Comparison of ENCODE assay signal across 15 cellular contexts in the genomic region with DNA sequence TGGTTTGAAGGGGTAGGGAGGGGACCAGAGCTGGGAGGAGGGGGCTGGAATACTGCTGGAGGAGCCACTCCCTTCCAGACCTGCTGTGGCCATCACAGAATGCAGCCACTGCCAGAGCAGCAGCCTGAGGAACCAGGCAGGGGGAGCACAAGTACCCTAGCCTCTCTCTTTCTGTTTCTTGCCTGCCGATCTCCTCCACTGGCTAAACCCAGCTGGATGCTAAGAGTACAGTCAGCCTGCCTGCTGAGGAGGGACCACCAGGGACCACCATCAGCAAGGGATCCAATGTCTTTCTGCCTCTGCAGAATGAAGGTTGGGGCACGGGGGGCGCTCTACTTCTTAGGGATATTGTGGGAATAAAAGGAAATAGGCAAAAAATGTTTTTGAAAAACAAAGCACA. TPM values are rescaled to one million over a fixed set of nuclear protein-coding genes. Genes with fewer than 3 reads are reported as not detected.
DNase-seq lines count a peak whose midpoint lies in the region; ATAC-seq and TF ChIP-seq lines count a peak whose summit lies in the region.
"Had no signal": no experiment of that assay in that cellular context is flagged by ENCODE, and none has a peak within 500 bp of the region (broad histone marks: within the 10 kb centered on the region; RNA-seq: fewer than 3 reads in every experiment).

No MANE protein-coding gene starts in this region.

- TF ChIP-seq POLR2A in breast epithelium (IDR thresholded peaks at IDR 0.05) = no peak

- H3K4me1 Mint-ChIP-seq in stimulated activated naive CD8-positive, alpha-beta T cell treated with anti-CD3 and anti-CD28 coated beads, Interleukin-15, amount 100 ng/mL, for 72 hours = peaks cover 52% of the 10 kb centered on the region

- intact Hi-C loops in breast epithelium (cut with DNase I; ENCODE audit: low total_unique reads) (no loop called here), dorsolateral prefrontal cortex (cut with DNase I) (no loop called here)

- H3K4me3 ChIP-seq in breast epithelium (peak overlapping the region in 1 of 3 donors; percentile 30), dorsolateral prefrontal cortex (no peak overlapping the region)

- peak overlapping the region; percentile 50 to 56 for H3K4me3 Mint-ChIP-seq in stimulated activated naive CD8-positive, alpha-beta T cell treated with anti-CD3 and anti-CD28 coated beads, Interleukin-15, amount 100 ng/mL, for 72 hours
- H3K4me3 Mint-ChIP-seq: activated naive CD4-positive, alpha-beta T cell treated with anti-CD3 and anti-CD28 coated beads, Interleukin-2, amount 50 U/mL, for 24 hours; central memory CD8-positive, alpha-beta T cell had no signal

- no peaks in the 10 kb centered on the region for H3K27me3 Mint-ChIP-seq in stimulated activated naive CD8-positive, alpha-beta T cell treated with anti-CD3 and anti-CD28 coated beads, Interleukin-15, amount 100 ng/mL, for 72 hours
- H3K27me3 Mint-ChIP-seq: activated naive CD4-positive, alpha-beta T cell treated with anti-CD3 and anti-CD28 coated beads, Interleukin-2, amount 50 U/mL, for 24 hours; central memory CD8-positive, alpha-beta T cell had no signal

- DNase-seq in stimulated activated naive CD8-positive, alpha-beta T cell treated with anti-CD3 and anti-CD28 coated beads, Interleukin-15, amount 100 ng/mL, for 72 hours = no peak
- no peak for DNase-seq in stimulated activated naive CD8-positive, alpha-beta T cell treated with anti-CD3 and anti-CD28 coated beads, Interleukin-15, Interleukin-2, amounts not matched to agents 100 U/mL and 50 U/mL, for 24 hours
- DNase-seq in breast epithelium (ENCODE audit: low spot score in 2 of 2) (no peak), mesenteric fat pad (ENCODE audit: low spot score) (peak; percentile 77), Kasumi-1 (lab: John Stamatoyannopoulos, UW) (no peak), NCI-H1694 (lab: John Stamatoyannopoulos, UW) (no peak), dorsolateral prefrontal cortex (no peak)
- DNase-seq: COR-L47; NCI-H1930; NCI-H510A; right cardiac atrium; stimulated activated CD8-positive, alpha-beta memory T cell treated with anti-CD3 and anti-CD28 coated beads, Interleukin-4, amount 100 ng/mL, for 48 hours had no signal

- no peak for TF ChIP-seq CTCF in breast epithelium (IDR thresholded peaks at IDR 0.05)
- no peak for TF ChIP-seq CTCF in dorsolateral prefrontal cortex (IDR thresholded peaks at IDR 0.05 in 54 of 56, conservative IDR thresholded peaks at IDR 0.05 in 2 of 56; ENCODE audit: low read depth in 1 of 56, partially characterized antibody in 56 of 56)

- H3K4me1 ChIP-seq in breast epithelium = peaks cover 0 to 8% of the 10 kb centered on the region in 2 donors

- H3K27ac Mint-ChIP-seq in stimulated activated naive CD8-positive, alpha-beta T cell treated with anti-CD3 and anti-CD28 coated beads, Interleukin-15, amount 100 ng/mL, for 72 hours = peak overlapping the region in 1 of 2 donors; percentile 72
- H3K27ac Mint-ChIP-seq: activated naive CD4-positive, alpha-beta T cell treated with anti-CD3 and anti-CD28 coated beads, Interleukin-2, amount 50 U/mL, for 24 hours had no signal

- no peaks in the 10 kb centered on the region for H3K9me3 Mint-ChIP-seq in stimulated activated naive CD8-positive, alpha-beta T cell treated with anti-CD3 and anti-CD28 coated beads, Interleukin-15, amount 100 ng/mL, for 72 hours
- H3K9me3 Mint-ChIP-seq: activated naive CD4-positive, alpha-beta T cell treated with anti-CD3 and anti-CD28 coated beads, Interleukin-2, amount 50 U/mL, for 24 hours; central memory CD8-positive, alpha-beta T cell had no signal

- H3K27me3 ChIP-seq in breast epithelium (no peaks in the 10 kb centered on the region), dorsolateral prefrontal cortex (no peaks in the 10 kb centered on the region)

- ATAC-seq in stimulated activated naive CD8-positive, alpha-beta T cell treated with anti-CD3 and anti-CD28 coated beads, Interleukin-15, amount 100 ng/mL, for 72 hours = no peak
- ATAC-seq in stimulated activated naive CD8-positive, alpha-beta T cell treated with anti-CD3 and anti-CD28 coated beads, Interleukin-15, Interleukin-2, amounts not matched to agents 100 U/mL and 50 U/mL, for 24 hours = no peak
- ATAC-seq in GM19351 (IDR thresholded peaks at IDR 0.05; ENCODE audit: unreplicated experiment) = no peak
- ATAC-seq: right cardiac atrium had no signal

- H3K9me3 ChIP-seq in breast epithelium = no peaks in the 10 kb centered on the region

- H3K36me3 ChIP-seq in breast epithelium = no peaks in the 10 kb centered on the region

- H3K27ac ChIP-seq in breast epithelium = peak overlapping the region; percentile 49 to 81
- no peak overlapping the region for H3K27ac ChIP-seq in dorsolateral prefrontal cortex

RNA-seq across cellular contexts. Expression of a gene that starts 4.7 kb away (rescaled TPM):
- total RNA-seq in breast epithelium (10 to 100 TPM; 56.9 to 80.6 (median 62.9) TPM), mesenteric fat pad (82.4 TPM), dorsolateral prefrontal cortex (10 to 100 TPM; 19.9 to 63.4 (median 43.2) TPM)

RNA-seq across cellular contexts. Expression of a gene that starts 33.9 kb away (rescaled TPM):
- total RNA-seq in breast epithelium (10 to 100 TPM; 39.0 to 94.3 (median 91.4) TPM), mesenteric fat pad (42.9 TPM), dorsolateral prefrontal cortex (10 to 100 TPM; 52.0 to 94.0 (median 71.9) TPM)

Comparison
In these comparisons a context has a peak if more than half of its experiments do, and no peak if none do; other contexts are left out.
1. H3K27ac ChIP-seq: peak in breast epithelium (2 of 2); none in dorsolateral prefrontal cortex (0 of 59).